16 cellular contexts compared by ENCODE assay signal in the genomic region with DNA sequence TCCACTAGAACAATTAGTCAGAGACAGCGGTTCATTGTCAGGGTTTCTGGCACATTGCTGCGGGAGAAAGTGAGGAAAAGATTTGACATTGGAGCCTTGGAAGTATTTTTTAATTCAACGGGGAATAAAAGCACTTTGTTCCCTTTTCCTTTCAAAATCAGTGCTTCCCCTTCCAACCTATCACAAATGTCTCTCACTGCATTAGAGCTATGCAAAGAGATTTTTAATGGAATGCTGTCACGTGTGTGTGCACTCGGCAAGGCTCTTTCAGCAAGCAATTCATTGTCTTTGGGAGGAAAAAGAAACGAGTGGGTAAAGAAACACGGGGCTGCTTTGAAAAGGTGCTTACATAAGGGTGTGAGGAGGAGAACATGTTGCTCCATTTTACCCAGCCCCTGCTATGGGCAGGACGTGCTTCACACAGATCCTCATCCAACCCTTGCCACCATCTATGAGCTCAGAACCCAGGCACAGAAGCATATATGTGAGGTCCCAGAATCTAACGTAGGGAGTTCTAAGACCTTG.
DNase-seq lines count a peak whose midpoint lies in the region; ATAC-seq and TF ChIP-seq lines count a peak whose summit lies in the region.
"Had no signal": no experiment of that assay in that cellular context is flagged by ENCODE, and none has a peak within 500 bp of the region (broad histone marks: within the 10 kb centered on the region; RNA-seq: fewer than 3 reads in every experiment).

No MANE protein-coding gene starts in this region.

- H3K36me3 ChIP-seq in left ventricle myocardium inferior: no peaks in the 10 kb centered on the region
- H3K36me3 ChIP-seq in heart left ventricle: no peaks in the 10 kb centered on the region
- no peaks in the 10 kb centered on the region for H3K36me3 ChIP-seq in Karpas-422 (ENCODE audit: insufficient read depth, low read length)
- H3K36me3 ChIP-seq: tibial artery had no signal

- TF ChIP-seq CTCF in left ventricle myocardium inferior (IDR thresholded peaks at IDR 0.05; ENCODE audit: borderline replicate concordance) (no peak), heart left ventricle (IDR thresholded peaks at IDR 0.05) (no peak)

- H3K27me3 ChIP-seq in left ventricle myocardium inferior (ENCODE audit: low read depth) (no peaks in the 10 kb centered on the region), heart left ventricle (no peaks in the 10 kb centered on the region), Karpas-422 (ENCODE audit: low read length) (no peaks in the 10 kb centered on the region)
- H3K27me3 ChIP-seq: tibial artery had no signal

- no peak overlapping the region for H2AFZ ChIP-seq in Karpas-422 (ENCODE audit: low read length)

- H3K9me3 ChIP-seq in left ventricle myocardium inferior (replicated peaks) (no peaks in the 10 kb centered on the region), heart left ventricle (no peaks in the 10 kb centered on the region), Karpas-422 (ENCODE audit: low read length) (no peaks in the 10 kb centered on the region)
- H3K9me3 ChIP-seq: tibial artery had no signal

- DNase-seq in left ventricle myocardium inferior: no peak
- DNase-seq in heart left ventricle: no peak
- peak; percentile 89 for DNase-seq in globus pallidus (ENCODE audit: low spot score)
- DNase-seq in nucleus accumbens (lab: John Stamatoyannopoulos, UW): peak in 38 of 56 donors; percentile 11 to 82 (median 60)
- DNase-seq in NOMO-1 treated with dmso at 0.1 percent for 144 hours (lab: John Stamatoyannopoulos, UW; ENCODE audit: unreplicated experiment): no peak
- DNase-seq in Karpas-422: no peak
- DNase-seq in OCI-M1 (lab: John Stamatoyannopoulos, UW): no peak
- DNase-seq in stimulated activated CD4-positive, alpha-beta T cell treated with anti-CD3 and anti-CD28 coated beads, Interleukin-4, amount 100 ng/mL, for 1 hour: no peak
- DNase-seq: activated CD4-positive, CD25-positive, alpha-beta regulatory T cell; islet precursor cell; NCI-H1048; occipital lobe; stimulated activated CD4-positive, alpha-beta T cell treated with anti-CD3 and anti-CD28 coated beads, Interleukin-4, amount 100 ng/mL, for 24 hours; stimulated activated CD8-positive, alpha-beta memory T cell treated with anti-CD3 and anti-CD28 coated beads, Interleukin-4, amount 100 ng/mL, for 48 hours had no signal

- intact Hi-C loops in left ventricle myocardium inferior (cut with micrococcal nuclease): no loop called here
- intact Hi-C loops in heart left ventricle (cut with DNase I): loop anchor here in 1 of 10 donors (10.0 kb wide), 1 partner anchor 59 kb away; no protein-coding TSS in a partner anchor

- no peaks in the 10 kb centered on the region for H4K20me1 ChIP-seq in Karpas-422 (ENCODE audit: insufficient read depth, low read depth, low read length)

- no peaks in the 10 kb centered on the region for H3K9me2 ChIP-seq in Karpas-422 (replicated peaks; ENCODE audit: insufficient read depth, low read length)

- 61 to 72% (median 65%) methylated on average over 9 of the region's 9 CpGs for WGBS in heart left ventricle, 4 donors

- H3K4me2 ChIP-seq in Karpas-422 (ENCODE audit: low read depth, low read length, poor library complexity, severe bottlenecking): no peak overlapping the region

- no peak overlapping the region for H3K9ac ChIP-seq in Karpas-422 (ENCODE audit: low read length)

- H3K79me2 ChIP-seq in Karpas-422 (ENCODE audit: low read length): no peaks in the 10 kb centered on the region

- no peak overlapping the region for H3K4me3 ChIP-seq in left ventricle myocardium inferior
- no peak overlapping the region for H3K4me3 ChIP-seq in heart left ventricle
- no peak overlapping the region for H3K4me3 ChIP-seq in Karpas-422 (ENCODE audit: low read length)
- H3K4me3 ChIP-seq: tibial artery had no signal

- H3K4me1 ChIP-seq in left ventricle myocardium inferior: peaks cover 50% of the 10 kb centered on the region
- peaks cover 0 to 48% (median 29%) of the 10 kb centered on the region in 12 donors for H3K4me1 ChIP-seq in heart left ventricle
- H3K4me1 ChIP-seq in Karpas-422 (ENCODE audit: low read length): peaks cover 17% of the 10 kb centered on the region

- ATAC-seq in heart left ventricle: no peak
- ATAC-seq: activated T-helper 17 cell treated with anti-CD3 and anti-CD28 coated beads, Interleukin-2, amount 50 U/mL, for 72 hours had no signal

- H3K27ac ChIP-seq in left ventricle myocardium inferior (replicated peaks): peak overlapping the region; percentile 67
- H3K27ac ChIP-seq in heart left ventricle: peak overlapping the region in 3 of 12 donors; percentile 1 to 40 (median 7)
- no peak overlapping the region for H3K27ac ChIP-seq in Karpas-422 (ENCODE audit: low read length)
- H3K27ac ChIP-seq: tibial artery had no signal

- TF ChIP-seq POLR2A in heart left ventricle (IDR thresholded peaks at IDR 0.05): no peak

Comparison
In these comparisons a context has a peak if more than half of its experiments do, and no peak if none do; other contexts are left out.
1. DNase-seq: peak in globus pallidus (single experiment) and nucleus accumbens (38 of 56); none in left ventricle myocardium inferior (single experiment), heart left ventricle (0 of 5), NOMO-1 treated with dmso at 0.1 percent for 144 hours (single experiment), Karpas-422 (single experiment), OCI-M1 (single experiment) and stimulated activated CD4-positive, alpha-beta T cell treated with anti-CD3 and anti-CD28 coated beads, Interleukin-4, amount 100 ng/mL, for 1 hour (single experiment).